8 cellular contexts compared by ENCODE assay signal in genomic region chr11:86688398-86689179, GRCh38. TPM values are rescaled to one million over a fixed set of nuclear protein-coding genes. Genes with fewer than 3 reads are reported as not detected.
DNase-seq lines count a peak whose midpoint lies in the region; ATAC-seq and TF ChIP-seq lines count a peak whose summit lies in the region.

No MANE protein-coding gene starts in this region.

- H3K4me3 Mint-ChIP-seq in type B pancreatic cell = no peak overlapping the region
- no peak overlapping the region for H3K4me3 Mint-ChIP-seq in MCF 10A (ENCODE audit: unreplicated experiment)

- H3K9me3 Mint-ChIP-seq in type B pancreatic cell (no peaks in the 10 kb centered on the region), MCF 10A (ENCODE audit: unreplicated experiment) (no peaks in the 10 kb centered on the region)

- no peaks in the 10 kb centered on the region for H3K27me3 Mint-ChIP-seq in type B pancreatic cell
- no peaks in the 10 kb centered on the region for H3K27me3 Mint-ChIP-seq in MCF 10A (ENCODE audit: insufficient read depth, unreplicated experiment)

- H3K27ac Mint-ChIP-seq in type B pancreatic cell (no peak overlapping the region), MCF 10A (ENCODE audit: low read depth, unreplicated experiment) (no peak overlapping the region)

- 72% methylated on average over 4 of the region's 4 CpGs for WGBS in right cardiac atrium
- 67% methylated on average over 2 of the region's 4 CpGs for WGBS in right lobe of liver (ENCODE audit: insufficient coverage, low coverage, low lambda C conversion rate, missing lambda C conversion rate)

- H3K4me1 ChIP-seq in right cardiac atrium (ENCODE audit: control insufficient read depth, insufficient read depth, low read length) = no peaks in the 10 kb centered on the region
- H3K4me1 ChIP-seq in right lobe of liver = no peaks in the 10 kb centered on the region

- H3K9me3 ChIP-seq in right cardiac atrium (ENCODE audit: control insufficient read depth, low read length) (no peaks in the 10 kb centered on the region), right lobe of liver (no peaks in the 10 kb centered on the region)

- H3K36me3 ChIP-seq in right lobe of liver = no peaks in the 10 kb centered on the region

- no TSS peak for BruUV-seq in MCF 10A (replicated peaks; lab: Mats Ljungman, UMichigan)

- no peaks in the 10 kb centered on the region for H3K4me1 Mint-ChIP-seq in type B pancreatic cell (ENCODE audit: unreplicated experiment)
- H3K4me1 Mint-ChIP-seq in MCF 10A (ENCODE audit: insufficient read depth, unreplicated experiment) = peaks cover 14% of the 10 kb centered on the region

- H3K4me3 ChIP-seq in right cardiac atrium (ENCODE audit: low read length) = no peak overlapping the region
- H3K4me3 ChIP-seq in right lobe of liver = no peak overlapping the region

- POLR2A ChIA-PET in MCF 10A (lab: Yijun Ruan, JAX) = no interaction called here

- CTCF ChIA-PET in MCF 10A (lab: Yijun Ruan, JAX) = interaction anchor here (1.0 to 1.3 kb wide), 3 partner anchors 10 to 129 kb away, joined by 3 to 5 read pairs (median 3); no protein-coding TSS in a partner anchor

- peak; percentile 68 for DNase-seq in GM04504 (ENCODE audit: low read depth)
- DNase-seq in SIG-M5 treated with dmso at 0.1 percent for 504 hours (lab: John Stamatoyannopoulos, UW; ENCODE audit: unreplicated experiment) = peak; percentile 95
- no peak for DNase-seq in right cardiac atrium
- no peak for DNase-seq in type B pancreatic cell (ENCODE audit: extremely low spot score, unreplicated experiment)
- DNase-seq in right lobe of liver = no peak
- DNase-seq in MCF 10A (ENCODE audit: unreplicated experiment) = no peak

- H3K27ac ChIP-seq in right cardiac atrium (ENCODE audit: low read length) (peak overlapping the region; percentile 17), right lobe of liver (no peak overlapping the region)

- H3K27me3 ChIP-seq in right cardiac atrium (ENCODE audit: control insufficient read depth, insufficient read depth) (no peaks in the 10 kb centered on the region), right lobe of liver (no peaks in the 10 kb centered on the region)

- intact Hi-C loops in right cardiac atrium (cut with DNase I) = no loop called here
- intact Hi-C loops in right lobe of liver (cut with DNase I) = no loop called here
- intact Hi-C loops in MCF 10A (cut with micrococcal nuclease) = no loop called here

- TF ChIP-seq POLR2A in right lobe of liver (IDR thresholded peaks at IDR 0.05) = no peak

- H3K36me3 Mint-ChIP-seq in type B pancreatic cell (no peaks in the 10 kb centered on the region), MCF 10A (ENCODE audit: insufficient read depth, unreplicated experiment) (no peaks in the 10 kb centered on the region)

- TF ChIP-seq CTCF in type B pancreatic cell (conservative IDR thresholded peaks at IDR 0.05) = no peak
- TF ChIP-seq CTCF in right lobe of liver (IDR thresholded peaks at IDR 0.05) = no peak
- no peak for TF ChIP-seq CTCF in MCF 10A (IDR thresholded peaks at IDR 0.05; ENCODE audit: unreplicated experiment)

- ATAC-seq in HG02571 (IDR thresholded peaks at IDR 0.05; ENCODE audit: unreplicated experiment) = peak; percentile 54
- no peak for ATAC-seq in right cardiac atrium
- no peak for ATAC-seq in right lobe of liver
- ATAC-seq in HG03457 (IDR thresholded peaks at IDR 0.05; ENCODE audit: unreplicated experiment) = no peak

RNA-seq across cellular contexts. Expression of gene ME3, which starts 16.2 kb away (rescaled TPM):
- total RNA-seq in right cardiac atrium = 10 to 100 TPM; 20.8 to 24.0 (median 23.4) TPM
- 23.6 TPM for polyA plus RNA-seq in right cardiac atrium
- 6.5 and 9.7 TPM in 2 replicates for total RNA-seq in type B pancreatic cell (ENCODE audit: low replicate concordance)
- 1 to 10 TPM; 1.9 to 8.5 (median 4.6) TPM for total RNA-seq in right lobe of liver
- 0.49 TPM in 1 of 2 replicates, not detected in the other for total RNA-seq in MCF 10A (2022)

Comparison
In these comparisons a context has a peak if more than half of its experiments do, and no peak if none do; other contexts are left out.
1. DNase-seq: peak in GM04504 (single experiment) and SIG-M5 treated with dmso at 0.1 percent for 504 hours (single experiment); none in right cardiac atrium (0 of 3), type B pancreatic cell (single experiment), right lobe of liver (0 of 3) and MCF 10A (single experiment).